ENCODE assay signal across 8 cellular contexts in the genomic region with DNA sequence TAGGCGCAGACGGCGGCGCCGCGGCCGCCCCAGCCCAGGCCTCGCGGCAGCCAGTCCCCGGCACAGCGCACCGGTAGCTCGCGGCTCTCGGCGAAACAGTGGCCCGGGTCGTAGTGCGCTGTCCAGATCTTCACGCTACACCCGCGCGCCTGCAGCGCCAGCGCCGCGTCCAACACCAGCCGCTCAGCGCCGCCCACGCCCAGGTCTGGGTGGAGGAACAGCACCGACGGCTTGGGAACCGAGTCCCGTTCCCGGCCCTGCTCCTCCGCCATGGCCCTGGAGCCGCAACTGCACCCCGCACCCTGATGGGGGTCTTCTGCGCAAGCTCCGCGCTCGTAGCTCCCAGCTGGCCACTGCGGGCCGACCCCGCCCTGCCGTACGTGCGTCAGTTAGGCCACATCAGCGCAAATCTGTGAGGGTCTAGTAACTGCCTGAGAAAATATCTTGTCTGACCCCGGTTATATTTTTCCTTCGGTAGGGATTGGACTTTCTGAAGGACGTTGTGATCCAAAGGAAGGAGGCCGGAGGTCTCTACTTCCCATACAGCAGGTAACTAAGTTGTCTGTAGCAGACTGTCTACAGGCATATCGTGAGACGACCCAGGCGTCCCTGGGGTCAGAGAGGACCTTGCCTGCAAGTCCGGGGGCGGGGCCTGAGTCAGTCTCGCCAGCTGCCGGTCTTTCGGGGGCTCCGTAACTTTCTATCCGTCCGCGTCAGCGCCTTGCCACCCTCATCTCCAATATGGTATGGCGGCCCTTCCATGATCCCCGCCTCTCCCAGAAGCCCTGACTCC. TPM values are rescaled to one million over a fixed set of nuclear protein-coding genes. Genes with fewer than 3 reads are reported as not detected.
A peak's percentile ranks its signal among the peaks of the same experiment; 100 is the strongest.
DNase-seq lines count a peak whose midpoint lies in the region; ATAC-seq and TF ChIP-seq lines count a peak whose summit lies in the region.

A gene with protein sequence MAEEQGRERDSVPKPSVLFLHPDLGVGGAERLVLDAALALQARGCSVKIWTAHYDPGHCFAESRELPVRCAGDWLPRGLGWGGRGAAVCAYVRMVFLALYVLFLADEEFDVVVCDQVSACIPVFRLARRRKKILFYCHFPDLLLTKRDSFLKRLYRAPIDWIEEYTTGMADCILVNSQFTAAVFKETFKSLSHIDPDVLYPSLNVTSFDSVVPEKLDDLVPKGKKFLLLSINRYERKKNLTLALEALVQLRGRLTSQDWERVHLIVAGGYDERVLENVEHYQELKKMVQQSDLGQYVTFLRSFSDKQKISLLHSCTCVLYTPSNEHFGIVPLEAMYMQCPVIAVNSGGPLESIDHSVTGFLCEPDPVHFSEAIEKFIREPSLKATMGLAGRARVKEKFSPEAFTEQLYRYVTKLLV (minus strand): TSS at position 320 of the 793 bp plus-strand sequence. CDS start 48 bp downstream, at position 272.
TSS of gene SEC61B (plus strand) at position 660 of the 793 bp plus-strand sequence. CDS start at position 742, 82 bp downstream.

- peaks cover 51% of the 10 kb centered on the region for H3K4me1 Mint-ChIP-seq in T-helper 1 cell treated with Interleukin-12 subunit alpha and Interleukin-12 subunit beta and Interleukin-4 antibody, amounts not matched to agents 30 μg/mL and 1 μg/mL, for 36 hours (ENCODE audit: low read depth)
- peaks cover 31% of the 10 kb centered on the region for H3K4me1 Mint-ChIP-seq in progenitor cell of endocrine pancreas (ENCODE audit: low read depth)

- peaks cover 25% of the 10 kb centered on the region for H3K36me3 ChIP-seq in left ventricle myocardium inferior

- H3K27me3 ChIP-seq in left ventricle myocardium inferior (ENCODE audit: low read depth): no peaks in the 10 kb centered on the region

- peak; percentile 96 for DNase-seq in GM13977 (ENCODE audit: low spot score)
- peak; percentile 74 for DNase-seq in NCI-H1694 (lab: John Stamatoyannopoulos, UW)
- DNase-seq in amygdala (lab: John Stamatoyannopoulos, UW): peak; percentile 68 to 97 (median 91)
- DNase-seq in left ventricle myocardium inferior: peak; percentile 95
- DNase-seq in progenitor cell of endocrine pancreas (ENCODE audit: low spot score, unreplicated experiment): peak; percentile 86
- peak; percentile 91 for DNase-seq in ureter (ENCODE audit: low spot score)

- peaks cover 46% of the 10 kb centered on the region for H3K36me3 Mint-ChIP-seq in T-helper 1 cell treated with Interleukin-12 subunit alpha and Interleukin-12 subunit beta and Interleukin-4 antibody, amounts not matched to agents 30 μg/mL and 1 μg/mL, for 36 hours (ENCODE audit: low read depth)
- H3K36me3 Mint-ChIP-seq in progenitor cell of endocrine pancreas (ENCODE audit: insufficient read depth): peaks cover 15% of the 10 kb centered on the region

- H3K4me1 ChIP-seq in left ventricle myocardium inferior: peaks cover 96% of the 10 kb centered on the region

- no peaks in the 10 kb centered on the region for H3K9me3 ChIP-seq in left ventricle myocardium inferior (replicated peaks)

- H3K27ac Mint-ChIP-seq in T-helper 1 cell treated with Interleukin-12 subunit alpha and Interleukin-12 subunit beta and Interleukin-4 antibody, amounts not matched to agents 30 μg/mL and 1 μg/mL, for 36 hours: peak within 1 kb of the TSS; percentile 99
- peak within 1 kb of the TSS; percentile 100 for H3K27ac Mint-ChIP-seq in progenitor cell of endocrine pancreas

- peak within 1 kb of the TSS; percentile 96 for H3K4me3 Mint-ChIP-seq in T-helper 1 cell treated with Interleukin-12 subunit alpha and Interleukin-12 subunit beta and Interleukin-4 antibody, amounts not matched to agents 30 μg/mL and 1 μg/mL, for 36 hours
- H3K4me3 Mint-ChIP-seq in progenitor cell of endocrine pancreas (ENCODE audit: low read depth): peak within 1 kb of the TSS; percentile 95

- H3K9me3 Mint-ChIP-seq in T-helper 1 cell treated with Interleukin-12 subunit alpha and Interleukin-12 subunit beta and Interleukin-4 antibody, amounts not matched to agents 30 μg/mL and 1 μg/mL, for 36 hours: no peaks in the 10 kb centered on the region
- H3K9me3 Mint-ChIP-seq in progenitor cell of endocrine pancreas (ENCODE audit: low read depth): no peaks in the 10 kb centered on the region

- H3K27me3 Mint-ChIP-seq in T-helper 1 cell treated with Interleukin-12 subunit alpha and Interleukin-12 subunit beta and Interleukin-4 antibody, amounts not matched to agents 30 μg/mL and 1 μg/mL, for 36 hours (ENCODE audit: low read depth): no peaks in the 10 kb centered on the region
- H3K27me3 Mint-ChIP-seq in progenitor cell of endocrine pancreas: no peaks in the 10 kb centered on the region

- peak within 1 kb of the TSS; percentile 89 for H3K4me3 ChIP-seq in left ventricle myocardium inferior

- peak; percentile 89 for ATAC-seq in HG02884 (IDR thresholded peaks at IDR 0.05; ENCODE audit: unreplicated experiment)

- intact Hi-C loops in left ventricle myocardium inferior (cut with micrococcal nuclease): no loop called here

- peak within 1 kb of the TSS; percentile 97 for H3K27ac ChIP-seq in left ventricle myocardium inferior (replicated peaks)

- in situ Hi-C loops in GM13977 (cut with MboI; ENCODE audit: low pct_unique_long_range_greater_than_20kb, low sequenced_read_pairs, unreplicated experiment): no loop called here

- TF ChIP-seq CTCF in GM13977 (IDR thresholded peaks at IDR 0.05; ENCODE audit: extremely low read depth, insufficient read depth, missing control alignments) (no peak), left ventricle myocardium inferior (IDR thresholded peaks at IDR 0.05; ENCODE audit: borderline replicate concordance) (peak; percentile 33), progenitor cell of endocrine pancreas (IDR thresholded peaks at IDR 0.05; ENCODE audit: unreplicated experiment) (no peak)

RNA-seq across cellular contexts. Expression of the first gene that starts in this region (rescaled TPM):
- 14.8 TPM for total RNA-seq in left ventricle myocardium inferior
- 39.0 and 39.2 TPM in 2 replicates for total RNA-seq in progenitor cell of endocrine pancreas
- 46.5 TPM for total RNA-seq in ureter

RNA-seq across cellular contexts. Expression of gene SEC61B, which starts in this region (rescaled TPM):
- total RNA-seq in left ventricle myocardium inferior (39.8 TPM), progenitor cell of endocrine pancreas (153 and 163 TPM in 2 replicates), ureter (75.1 TPM)

Comparison
In these comparisons a context has a peak if more than half of its experiments do, and no peak if none do; other contexts are left out.
1. Peak in every context shown above with its lines: DNase-seq, ATAC-seq, H3K4me3 ChIP-seq and H3K27ac ChIP-seq.